8 cellular contexts compared by ENCODE assay signal in the genomic region with DNA sequence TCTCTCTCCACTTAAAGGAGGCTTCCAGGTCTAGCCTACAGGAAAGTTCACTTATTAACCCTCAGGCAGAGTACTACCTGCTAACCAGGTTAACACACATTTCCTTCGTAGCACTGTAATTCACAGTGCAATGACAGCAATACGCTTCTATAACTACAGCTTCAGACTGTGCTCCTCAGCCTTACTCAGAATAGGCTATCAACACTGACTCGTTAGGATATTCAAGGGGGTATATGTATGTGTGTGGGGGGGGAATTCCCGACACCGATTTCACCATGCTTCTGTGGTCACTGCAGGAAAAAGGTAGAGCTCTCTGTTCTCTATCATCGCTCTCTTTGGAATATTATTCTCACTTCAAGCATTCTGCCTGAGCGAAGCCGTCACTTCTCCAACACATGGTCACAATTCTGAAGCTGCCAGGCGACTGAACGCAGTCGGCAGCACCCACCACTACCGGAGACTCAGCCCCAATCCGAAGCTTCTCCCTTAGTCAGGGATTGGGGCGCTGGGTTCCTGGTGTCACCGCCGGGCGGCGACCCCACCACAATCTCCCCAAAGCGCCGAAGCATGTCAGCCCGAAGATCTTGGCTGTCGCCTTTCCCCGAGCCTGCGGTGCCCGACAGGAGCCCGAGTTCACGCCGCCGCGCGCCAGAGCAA. TPM values are rescaled to one million over a fixed set of nuclear protein-coding genes. Genes with fewer than 3 reads are reported as not detected.
DNase-seq lines count a peak whose midpoint lies in the region; ATAC-seq, FAIRE-seq and TF ChIP-seq lines count a peak whose summit lies in the region.

No MANE protein-coding gene starts in this region.

- no peaks in the 10 kb centered on the region for H3K9me3 Mint-ChIP-seq in WTC11

- H3K27ac ChIP-seq in pancreas = peak overlapping the region; percentile 96 to 99 (median 98)

- peak overlapping the region; percentile 98 for H3K4me3 Mint-ChIP-seq in WTC11

- no peaks in the 10 kb centered on the region for H3K27me3 ChIP-seq in pancreas

- WGBS in pancreas, 2 donors = 1% methylated on average over 31 of the region's 31 CpGs

- peaks cover under 1 to 11% (median under 1%) of the 10 kb centered on the region in 3 donors for H3K36me3 ChIP-seq in pancreas

- H3K36me3 Mint-ChIP-seq in WTC11 = peaks cover 30% of the 10 kb centered on the region

- H3K9me3 ChIP-seq in pancreas = no peaks in the 10 kb centered on the region

- H3K4me3 ChIP-seq in pancreas = peak overlapping the region; percentile 98 to 100 (median 100)

- H3K4me1 ChIP-seq in pancreas = peaks cover 8 to 17% (median 10%) of the 10 kb centered on the region in 3 donors

- H3K4me1 Mint-ChIP-seq in WTC11 = peaks cover 26% of the 10 kb centered on the region

- FAIRE-seq in pancreas (lab: Jason Lieb, UNC) = no peak

- ATAC-seq in GM18907 (IDR thresholded peaks at IDR 0.05; ENCODE audit: unreplicated experiment) = peak; percentile 30
- peak; percentile 15 for ATAC-seq in HG03066 (IDR thresholded peaks at IDR 0.05; ENCODE audit: low read depth, unreplicated experiment)
- peak; percentile 5; the same call in 1 of the 2 replicates for ATAC-seq in WTC11
- peak; percentile 17 for ATAC-seq in esophagus mucosa
- ATAC-seq in pancreas = peak in 2 of 4 donors; percentile 1 to 3

- POLR2A ChIA-PET in WTC11 (lab: Charles Lee) = interaction anchor here (0.5 to 2.6 kb wide), 9 partner anchors 10 to 249 kb away, joined by 3 to 17 read pairs (median 4); partner anchors contain the start of genes MIF4GD, MRPL58 and SLC25A19

- peak; percentile 32 for DNase-seq in WTC11 (ENCODE audit: low spot score)
- no peak for DNase-seq in pancreas
- DNase-seq in NCI-H2107 (lab: John Stamatoyannopoulos, UW) = no peak
- DNase-seq in NCI-H69 (lab: John Stamatoyannopoulos, UW) = no peak
- no peak for DNase-seq in NCI-H1417 treated with DMSO at 0.1 percent for 48 hours (lab: John Stamatoyannopoulos, UW)

- intact Hi-C loops in pancreas (cut with DNase I) = no loop called here

- TF ChIP-seq CTCF in WTC11 (IDR thresholded peaks at IDR 0.05) (no peak), pancreas (IDR thresholded peaks at IDR 0.05) (no peak)

- CTCF ChIA-PET in WTC11 (lab: Charles Lee) = interaction anchor here (1.0 to 4.8 kb wide), 11 partner anchors 11 to 493 kb away, joined by 3 to 96 read pairs (median 7); partner anchors contain the start of genes GRB2, MIF4GD and SLC25A19

- peak overlapping the region; percentile 87 for H3K27ac Mint-ChIP-seq in WTC11

- H3K27me3 Mint-ChIP-seq in WTC11 (ENCODE audit: low read depth) = no peaks in the 10 kb centered on the region

TF ChIP-seq in WTC11, 78 proteins besides CTCF, POLR2A, EP300 and RAD21 (continues in another document):
- TF ChIP-seq, protein P1, sequence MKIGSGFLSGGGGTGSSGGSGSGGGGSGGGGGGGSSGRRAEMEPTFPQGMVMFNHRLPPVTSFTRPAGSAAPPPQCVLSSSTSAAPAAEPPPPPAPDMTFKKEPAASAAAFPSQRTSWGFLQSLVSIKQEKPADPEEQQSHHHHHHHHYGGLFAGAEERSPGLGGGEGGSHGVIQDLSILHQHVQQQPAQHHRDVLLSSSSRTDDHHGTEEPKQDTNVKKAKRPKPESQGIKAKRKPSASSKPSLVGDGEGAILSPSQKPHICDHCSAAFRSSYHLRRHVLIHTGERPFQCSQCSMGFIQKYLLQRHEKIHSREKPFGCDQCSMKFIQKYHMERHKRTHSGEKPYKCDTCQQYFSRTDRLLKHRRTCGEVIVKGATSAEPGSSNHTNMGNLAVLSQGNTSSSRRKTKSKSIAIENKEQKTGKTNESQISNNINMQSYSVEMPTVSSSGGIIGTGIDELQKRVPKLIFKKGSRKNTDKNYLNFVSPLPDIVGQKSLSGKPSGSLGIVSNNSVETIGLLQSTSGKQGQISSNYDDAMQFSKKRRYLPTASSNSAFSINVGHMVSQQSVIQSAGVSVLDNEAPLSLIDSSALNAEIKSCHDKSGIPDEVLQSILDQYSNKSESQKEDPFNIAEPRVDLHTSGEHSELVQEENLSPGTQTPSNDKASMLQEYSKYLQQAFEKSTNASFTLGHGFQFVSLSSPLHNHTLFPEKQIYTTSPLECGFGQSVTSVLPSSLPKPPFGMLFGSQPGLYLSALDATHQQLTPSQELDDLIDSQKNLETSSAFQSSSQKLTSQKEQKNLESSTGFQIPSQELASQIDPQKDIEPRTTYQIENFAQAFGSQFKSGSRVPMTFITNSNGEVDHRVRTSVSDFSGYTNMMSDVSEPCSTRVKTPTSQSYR (CRISPR knock-in tag; IDR thresholded peaks at IDR 0.05) = no peak
- TF ChIP-seq TEAD4 (CRISPR knock-in tag; IDR thresholded peaks at IDR 0.05) (no peak), SMAD4 (CRISPR knock-in tag; IDR thresholded peaks at IDR 0.05) (no peak), ZNF138 (CRISPR knock-in tag; conservative IDR thresholded peaks at IDR 0.05) (no peak), AFF4 (CRISPR knock-in tag; IDR thresholded peaks at IDR 0.05; ENCODE audit: borderline replicate concordance) (no peak)
- TF ChIP-seq, protein P2, sequence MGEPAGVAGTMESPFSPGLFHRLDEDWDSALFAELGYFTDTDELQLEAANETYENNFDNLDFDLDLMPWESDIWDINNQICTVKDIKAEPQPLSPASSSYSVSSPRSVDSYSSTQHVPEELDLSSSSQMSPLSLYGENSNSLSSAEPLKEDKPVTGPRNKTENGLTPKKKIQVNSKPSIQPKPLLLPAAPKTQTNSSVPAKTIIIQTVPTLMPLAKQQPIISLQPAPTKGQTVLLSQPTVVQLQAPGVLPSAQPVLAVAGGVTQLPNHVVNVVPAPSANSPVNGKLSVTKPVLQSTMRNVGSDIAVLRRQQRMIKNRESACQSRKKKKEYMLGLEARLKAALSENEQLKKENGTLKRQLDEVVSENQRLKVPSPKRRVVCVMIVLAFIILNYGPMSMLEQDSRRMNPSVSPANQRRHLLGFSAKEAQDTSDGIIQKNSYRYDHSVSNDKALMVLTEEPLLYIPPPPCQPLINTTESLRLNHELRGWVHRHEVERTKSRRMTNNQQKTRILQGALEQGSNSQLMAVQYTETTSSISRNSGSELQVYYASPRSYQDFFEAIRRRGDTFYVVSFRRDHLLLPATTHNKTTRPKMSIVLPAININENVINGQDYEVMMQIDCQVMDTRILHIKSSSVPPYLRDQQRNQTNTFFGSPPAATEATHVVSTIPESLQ (CRISPR knock-in tag; IDR thresholded peaks at IDR 0.05) = no peak
- TF ChIP-seq, protein P3, sequence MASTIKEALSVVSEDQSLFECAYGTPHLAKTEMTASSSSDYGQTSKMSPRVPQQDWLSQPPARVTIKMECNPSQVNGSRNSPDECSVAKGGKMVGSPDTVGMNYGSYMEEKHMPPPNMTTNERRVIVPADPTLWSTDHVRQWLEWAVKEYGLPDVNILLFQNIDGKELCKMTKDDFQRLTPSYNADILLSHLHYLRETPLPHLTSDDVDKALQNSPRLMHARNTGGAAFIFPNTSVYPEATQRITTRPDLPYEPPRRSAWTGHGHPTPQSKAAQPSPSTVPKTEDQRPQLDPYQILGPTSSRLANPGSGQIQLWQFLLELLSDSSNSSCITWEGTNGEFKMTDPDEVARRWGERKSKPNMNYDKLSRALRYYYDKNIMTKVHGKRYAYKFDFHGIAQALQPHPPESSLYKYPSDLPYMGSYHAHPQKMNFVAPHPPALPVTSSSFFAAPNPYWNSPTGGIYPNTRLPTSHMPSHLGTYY (CRISPR knock-in tag; IDR thresholded peaks at IDR 0.05) = no peak

RNA-seq across cellular contexts. Expression of gene GGA3, which starts 0.6 kb away (rescaled TPM):
- total RNA-seq in WTC11 (2021) = 54.5 to 66.9 TPM (median 62.7 TPM) in 3 replicates
- 20.6 TPM for total RNA-seq in esophagus mucosa
- total RNA-seq in pancreas = 10 to 100 TPM; 13.9 to 31.1 (median 20.2) TPM
- polyA plus RNA-seq in pancreas = 10 to 100 TPM; 25.9 to 39.7 TPM

RNA-seq across cellular contexts. Expression of gene MRPS7, which starts 0.9 kb away (rescaled TPM):
- total RNA-seq in WTC11 (2021) (85.8 to 94.7 TPM (median 87.5 TPM) in 3 replicates), esophagus mucosa (59.1 TPM), pancreas (10 to 100 TPM; 11.3 to 24.1 (median 19.2) TPM)
- polyA plus RNA-seq in pancreas = 10 to 100 TPM; 23.3 to 34.0 TPM

RNA-seq across cellular contexts. Expression of gene MIF4GD, which starts 10.2 kb away (rescaled TPM):
- 21.6 to 29.2 TPM (median 28.5 TPM) in 3 replicates for total RNA-seq in WTC11 (2021)
- 18.4 TPM for total RNA-seq in esophagus mucosa
- total RNA-seq in pancreas = 10 to 100 TPM; 11.7 to 15.4 (median 14.7) TPM
- 10 to 100 TPM; 10.6 to 17.6 TPM for polyA plus RNA-seq in pancreas

RNA-seq across cellular contexts. Expression of gene SLC25A19, which starts 28.4 kb away (rescaled TPM):
- total RNA-seq in WTC11 (2021) = 22.6 to 27.7 TPM (median 23.0 TPM) in 3 replicates
- 9.2 TPM for total RNA-seq in esophagus mucosa
- total RNA-seq in pancreas = 10 to 100 TPM in 1 of 6 donors, 1 to 10 TPM in 5; 4.4 to 10.8 (median 6.7) TPM
- 1 to 10 TPM; 8.5 to 9.3 TPM for polyA plus RNA-seq in pancreas

RNA-seq across cellular contexts. Expression of gene NUP85, which starts 55.3 kb away (rescaled TPM):
- total RNA-seq in WTC11 (2021) (89.7 to 109 TPM (median 95.1 TPM) in 3 replicates), esophagus mucosa (43.0 TPM), pancreas (10 to 100 TPM; 21.0 to 33.1 (median 23.0) TPM)
- 100 to 1,000 TPM in 1 of 2 donors, 10 to 100 TPM in 1; 45.7 to 105 TPM for polyA plus RNA-seq in pancreas
